ENCODE assay signal across 8 cellular contexts in genomic region chr1:28508435-28508754, GRCh38. TPM values are rescaled to one million over a fixed set of nuclear protein-coding genes. Genes with fewer than 3 reads are reported as not detected.
DNase-seq lines count a peak whose midpoint lies in the region; ATAC-seq lines count a peak whose summit lies in the region.

No MANE protein-coding gene starts in this region.

- H3K4me3 ChIP-seq in iPS-15b (ENCODE audit: low read depth, low read length) (peak overlapping the region; percentile 77), thymus (ENCODE audit: low read length) (peak overlapping the region; percentile 68)

- H3K9me3 ChIP-seq in iPS-15b (ENCODE audit: control insufficient read depth, insufficient read depth, low read length) (no peaks in the 10 kb centered on the region), thymus (ENCODE audit: control insufficient read depth) (no peaks in the 10 kb centered on the region)

- H3K27ac ChIP-seq in thymus (ENCODE audit: low read depth): no peak overlapping the region

- ATAC-seq in HG02678 (IDR thresholded peaks at IDR 0.05; ENCODE audit: unreplicated experiment): no peak

- 29% methylated on average over 5 of the region's 5 CpGs for WGBS in thymus

- H3K36me3 ChIP-seq in iPS-15b (ENCODE audit: control insufficient read depth, insufficient read depth, low read length) (peaks cover 47% of the 10 kb centered on the region), thymus (ENCODE audit: control insufficient read depth, insufficient read depth) (peaks cover 41% of the 10 kb centered on the region)

- H3K9ac ChIP-seq in iPS-15b (ENCODE audit: low read depth, low read length): peak overlapping the region; percentile 100

- H3K27me3 ChIP-seq in iPS-15b (ENCODE audit: control insufficient read depth, insufficient read depth, low read length) (no peaks in the 10 kb centered on the region), thymus (ENCODE audit: control insufficient read depth, insufficient read depth) (no peaks in the 10 kb centered on the region)

- H3K4me1 ChIP-seq in iPS-15b (ENCODE audit: control insufficient read depth, insufficient read depth, low read length) (peaks cover 15% of the 10 kb centered on the region), thymus (ENCODE audit: control insufficient read depth, insufficient read depth, low read length) (peaks cover 24% of the 10 kb centered on the region)

- peak; percentile 36 for DNase-seq in activated CD4-positive, alpha-beta T cell treated with anti-CD3 and anti-CD28 coated beads for 48 hours
- DNase-seq in activated CD4-positive, alpha-beta T cell treated with anti-CD3 and anti-CD28 coated beads, Interleukin-2, amount 50 U/mL, for 1 hour: no peak
- DNase-seq in activated CD8-positive, alpha-beta memory T cell treated with anti-CD3 and anti-CD28 coated beads, Interleukin-2, amount 50 U/mL, for 48 hours: peak; percentile 82
- DNase-seq in NK-92 treated with Interleukin-12 subunit alpha and Interleukin-12 subunit beta, amount 100 ng/mL, for 24 hours (lab: John Stamatoyannopoulos, UW): no peak
- no peak for DNase-seq in T-helper 9 cell

RNA-seq across cellular contexts. Expression of gene RCC1, which starts 2.6 kb away (rescaled TPM):
- polyA plus RNA-seq in thymus: 19.4 TPM

RNA-seq across cellular contexts. Expression of gene TRNAU1AP, which starts 44.5 kb away (rescaled TPM):
- polyA plus RNA-seq in thymus: 38.6 TPM

Comparison
In these comparisons a context has a peak if more than half of its experiments do, and no peak if none do; other contexts are left out.
1. DNase-seq: peak in activated CD4-positive, alpha-beta T cell treated with anti-CD3 and anti-CD28 coated beads for 48 hours (single experiment) and activated CD8-positive, alpha-beta memory T cell treated with anti-CD3 and anti-CD28 coated beads, Interleukin-2, amount 50 U/mL, for 48 hours (single experiment); none in activated CD4-positive, alpha-beta T cell treated with anti-CD3 and anti-CD28 coated beads, Interleukin-2, amount 50 U/mL, for 1 hour (single experiment), NK-92 treated with Interleukin-12 subunit alpha and Interleukin-12 subunit beta, amount 100 ng/mL, for 24 hours (single experiment) and T-helper 9 cell (single experiment).